In genomic region chr9:37784640-37785483, GRCh38 we compare ENCODE assay signal across 1 cellular context.
TF ChIP-seq lines count a peak whose summit lies in the region.

Gene EXOSC3 (minus strand): TSS chr9:37785064. CDS start chr9:37785044, 20 bp downstream.

TF ChIP-seq in HEK293, 187 proteins besides CTCF, POLR2A, EP300 and RAD21 (continued from another document and continues in another):
- TF ChIP-seq, protein P1, sequence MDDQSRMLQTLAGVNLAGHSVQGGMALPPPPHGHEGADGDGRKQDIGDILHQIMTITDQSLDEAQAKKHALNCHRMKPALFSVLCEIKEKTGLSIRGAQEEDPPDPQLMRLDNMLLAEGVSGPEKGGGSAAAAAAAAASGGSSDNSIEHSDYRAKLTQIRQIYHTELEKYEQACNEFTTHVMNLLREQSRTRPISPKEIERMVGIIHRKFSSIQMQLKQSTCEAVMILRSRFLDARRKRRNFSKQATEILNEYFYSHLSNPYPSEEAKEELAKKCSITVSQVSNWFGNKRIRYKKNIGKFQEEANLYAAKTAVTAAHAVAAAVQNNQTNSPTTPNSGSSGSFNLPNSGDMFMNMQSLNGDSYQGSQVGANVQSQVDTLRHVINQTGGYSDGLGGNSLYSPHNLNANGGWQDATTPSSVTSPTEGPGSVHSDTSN (CRISPR knock-in tag; IDR thresholded peaks at IDR 0.05) = 0 out of 2 replicates have a peak, but pooled peaks have one; percentile 56
- TF ChIP-seq ZNF174 (tag by site-specific recombination; IDR thresholded peaks at IDR 0.05) (no peak), ZSCAN4 (tag by site-specific recombination; IDR thresholded peaks at IDR 0.05) (no peak), ZFP41 (tag by site-specific recombination; IDR thresholded peaks at IDR 0.05; ENCODE audit: borderline replicate concordance) (no peak), ZNF624 (tag by site-specific recombination; IDR thresholded peaks at IDR 0.05) (no peak), ZNF76 (tag by site-specific recombination; IDR thresholded peaks at IDR 0.05; ENCODE audit: borderline replicate concordance, low read depth) (peak; percentile 49; the same call in 1 of the 2 replicates), ZNF701 (tag by site-specific recombination; IDR thresholded peaks at IDR 0.05) (no peak), AEBP2 (tag by site-specific recombination; IDR thresholded peaks at IDR 0.05; ENCODE audit: borderline replicate concordance) (no peak), YY2 (tag by site-specific recombination; IDR thresholded peaks at IDR 0.05) (peak; percentile 82), ZNF350 (tag by site-specific recombination; IDR thresholded peaks at IDR 0.05) (no peak), ZNF561 (tag by site-specific recombination; IDR thresholded peaks at IDR 0.05; ENCODE audit: borderline replicate concordance) (no peak), ZNF16 (tag by site-specific recombination; IDR thresholded peaks at IDR 0.05; ENCODE audit: low read depth) (no peak), OVOL3 (tag by site-specific recombination; IDR thresholded peaks at IDR 0.05) (no peak), ZSCAN16 (tag by site-specific recombination; IDR thresholded peaks at IDR 0.05) (no peak), BCL11A (tag by site-specific recombination; IDR thresholded peaks at IDR 0.05; ENCODE audit: low read depth) (no peak), ZNF366 (tag by site-specific recombination; conservative IDR thresholded peaks at IDR 0.05) (no peak), WT1 (tag by site-specific recombination; IDR thresholded peaks at IDR 0.05) (no peak), ZNF121 (tag by site-specific recombination; IDR thresholded peaks at IDR 0.05) (no peak), ZNF292 (tag by site-specific recombination; IDR thresholded peaks at IDR 0.05; ENCODE audit: borderline replicate concordance, low read depth) (no peak), ZFP37 (tag by site-specific recombination; IDR thresholded peaks at IDR 0.05) (peak; percentile 66; the same call in 1 of the 2 replicates), ZNF362 (tag by site-specific recombination; IDR thresholded peaks at IDR 0.05) (no peak), ZBTB48 (tag by site-specific recombination; IDR thresholded peaks at IDR 0.05) (0 out of 2 replicates have a peak, but pooled peaks have one; percentile 16), ZNF830 (tag by site-specific recombination; IDR thresholded peaks at IDR 0.05; ENCODE audit: low read depth) (no peak), ZBTB11 (tag by site-specific recombination; conservative IDR thresholded peaks at IDR 0.05; ENCODE audit: low read depth) (peak; percentile 98), ZNF600 (tag by site-specific recombination; IDR thresholded peaks at IDR 0.05) (0 out of 2 replicates have a peak, but pooled peaks have one; percentile 45), SP2 (tag by site-specific recombination; IDR thresholded peaks at IDR 0.05) (peak; percentile 87), YY1 (tag by site-specific recombination; IDR thresholded peaks at IDR 0.05) (peak; percentile 90), SP7 (tag by site-specific recombination; IDR thresholded peaks at IDR 0.05) (peak; percentile 39; the same call in 1 of the 2 replicates), TCF7L2 (IDR thresholded peaks at IDR 0.05; ENCODE audit: borderline replicate concordance, low read depth, low read length) (no peak), KLF8 (tag by site-specific recombination; IDR thresholded peaks at IDR 0.05) (peak; percentile 57; the same call in 1 of the 2 replicates), SETDB1 (IDR thresholded peaks at IDR 0.05; ENCODE audit: insufficient read length, low read length) (no peak), GLIS2 (tag by site-specific recombination; IDR thresholded peaks at IDR 0.05) (no peak), MZF1 (tag by site-specific recombination; IDR thresholded peaks at IDR 0.05; ENCODE audit: borderline replicate concordance) (no peak), ZNF776 (tag by site-specific recombination; IDR thresholded peaks at IDR 0.05; ENCODE audit: borderline replicate concordance) (no peak), KLF16 (tag by site-specific recombination; IDR thresholded peaks at IDR 0.05) (no peak; the same call in 1 of the 2 replicates), ZNF585B (tag by site-specific recombination; IDR thresholded peaks at IDR 0.05) (no peak), SP3 (tag by site-specific recombination; IDR thresholded peaks at IDR 0.05) (peak; percentile 36; the same call in 1 of the 2 replicates), ZSCAN30 (tag by site-specific recombination; IDR thresholded peaks at IDR 0.05) (no peak), ZBTB17 (tag by site-specific recombination; IDR thresholded peaks at IDR 0.05) (peak; percentile 80), ZNF654 (tag by site-specific recombination; IDR thresholded peaks at IDR 0.05; ENCODE audit: low read depth) (no peak), ZNF426 (tag by site-specific recombination; IDR thresholded peaks at IDR 0.05) (no peak), ZNF664 (tag by site-specific recombination; IDR thresholded peaks at IDR 0.05) (no peak), ZNF555 (tag by site-specific recombination; conservative IDR thresholded peaks at IDR 0.05) (no peak), ZNF548 (tag by site-specific recombination; IDR thresholded peaks at IDR 0.05) (no peak), ELK4 (IDR thresholded peaks at IDR 0.05; ENCODE audit: borderline replicate concordance, low read depth, low read length) (no peak; the same call in 1 of the 2 replicates)
- TF ChIP-seq, protein P2, sequence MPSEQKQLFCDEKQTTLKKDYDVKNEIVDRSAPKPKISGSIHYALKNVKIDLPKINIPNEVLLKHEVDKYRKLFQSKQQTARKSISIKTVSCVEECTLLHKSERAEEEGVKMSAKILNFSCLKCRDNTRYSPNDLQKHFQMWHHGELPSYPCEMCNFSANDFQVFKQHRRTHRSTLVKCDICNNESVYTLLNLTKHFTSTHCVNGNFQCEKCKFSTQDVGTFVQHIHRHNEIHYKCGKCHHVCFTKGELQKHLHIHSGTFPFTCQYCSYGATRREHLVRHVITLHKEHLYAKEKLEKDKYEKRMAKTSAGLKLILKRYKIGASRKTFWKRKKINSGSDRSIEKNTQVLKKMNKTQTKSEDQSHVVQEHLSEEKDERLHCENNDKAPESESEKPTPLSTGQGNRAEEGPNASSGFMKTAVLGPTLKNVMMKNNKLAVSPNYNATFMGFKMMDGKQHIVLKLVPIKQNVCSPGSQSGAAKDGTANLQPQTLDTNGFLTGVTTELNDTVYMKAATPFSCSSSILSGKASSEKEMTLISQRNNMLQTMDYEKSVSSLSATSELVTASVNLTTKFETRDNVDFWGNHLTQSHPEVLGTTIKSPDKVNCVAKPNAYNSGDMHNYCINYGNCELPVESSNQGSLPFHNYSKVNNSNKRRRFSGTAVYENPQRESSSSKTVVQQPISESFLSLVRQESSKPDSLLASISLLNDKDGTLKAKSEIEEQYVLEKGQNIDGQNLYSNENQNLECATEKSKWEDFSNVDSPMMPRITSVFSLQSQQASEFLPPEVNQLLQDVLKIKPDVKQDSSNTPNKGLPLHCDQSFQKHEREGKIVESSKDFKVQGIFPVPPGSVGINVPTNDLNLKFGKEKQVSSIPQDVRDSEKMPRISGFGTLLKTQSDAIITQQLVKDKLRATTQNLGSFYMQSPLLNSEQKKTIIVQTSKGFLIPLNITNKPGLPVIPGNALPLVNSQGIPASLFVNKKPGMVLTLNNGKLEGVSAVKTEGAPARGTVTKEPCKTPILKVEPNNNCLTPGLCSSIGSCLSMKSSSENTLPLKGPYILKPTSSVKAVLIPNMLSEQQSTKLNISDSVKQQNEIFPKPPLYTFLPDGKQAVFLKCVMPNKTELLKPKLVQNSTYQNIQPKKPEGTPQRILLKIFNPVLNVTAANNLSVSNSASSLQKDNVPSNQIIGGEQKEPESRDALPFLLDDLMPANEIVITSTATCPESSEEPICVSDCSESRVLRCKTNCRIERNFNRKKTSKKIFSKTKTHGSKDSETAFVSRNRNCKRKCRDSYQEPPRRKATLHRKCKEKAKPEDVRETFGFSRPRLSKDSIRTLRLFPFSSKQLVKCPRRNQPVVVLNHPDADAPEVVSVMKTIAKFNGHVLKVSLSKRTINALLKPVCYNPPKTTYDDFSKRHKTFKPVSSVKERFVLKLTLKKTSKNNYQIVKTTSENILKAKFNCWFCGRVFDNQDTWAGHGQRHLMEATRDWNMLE (tag by site-specific recombination; conservative IDR thresholded peaks at IDR 0.05; ENCODE audit: low read depth) = peak; percentile 79
- TF ChIP-seq, protein P3, sequence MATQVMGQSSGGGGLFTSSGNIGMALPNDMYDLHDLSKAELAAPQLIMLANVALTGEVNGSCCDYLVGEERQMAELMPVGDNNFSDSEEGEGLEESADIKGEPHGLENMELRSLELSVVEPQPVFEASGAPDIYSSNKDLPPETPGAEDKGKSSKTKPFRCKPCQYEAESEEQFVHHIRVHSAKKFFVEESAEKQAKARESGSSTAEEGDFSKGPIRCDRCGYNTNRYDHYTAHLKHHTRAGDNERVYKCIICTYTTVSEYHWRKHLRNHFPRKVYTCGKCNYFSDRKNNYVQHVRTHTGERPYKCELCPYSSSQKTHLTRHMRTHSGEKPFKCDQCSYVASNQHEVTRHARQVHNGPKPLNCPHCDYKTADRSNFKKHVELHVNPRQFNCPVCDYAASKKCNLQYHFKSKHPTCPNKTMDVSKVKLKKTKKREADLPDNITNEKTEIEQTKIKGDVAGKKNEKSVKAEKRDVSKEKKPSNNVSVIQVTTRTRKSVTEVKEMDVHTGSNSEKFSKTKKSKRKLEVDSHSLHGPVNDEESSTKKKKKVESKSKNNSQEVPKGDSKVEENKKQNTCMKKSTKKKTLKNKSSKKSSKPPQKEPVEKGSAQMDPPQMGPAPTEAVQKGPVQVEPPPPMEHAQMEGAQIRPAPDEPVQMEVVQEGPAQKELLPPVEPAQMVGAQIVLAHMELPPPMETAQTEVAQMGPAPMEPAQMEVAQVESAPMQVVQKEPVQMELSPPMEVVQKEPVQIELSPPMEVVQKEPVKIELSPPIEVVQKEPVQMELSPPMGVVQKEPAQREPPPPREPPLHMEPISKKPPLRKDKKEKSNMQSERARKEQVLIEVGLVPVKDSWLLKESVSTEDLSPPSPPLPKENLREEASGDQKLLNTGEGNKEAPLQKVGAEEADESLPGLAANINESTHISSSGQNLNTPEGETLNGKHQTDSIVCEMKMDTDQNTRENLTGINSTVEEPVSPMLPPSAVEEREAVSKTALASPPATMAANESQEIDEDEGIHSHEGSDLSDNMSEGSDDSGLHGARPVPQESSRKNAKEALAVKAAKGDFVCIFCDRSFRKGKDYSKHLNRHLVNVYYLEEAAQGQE (tag by site-specific recombination; IDR thresholded peaks at IDR 0.05) = peak; percentile 98
